In the genomic region with DNA sequence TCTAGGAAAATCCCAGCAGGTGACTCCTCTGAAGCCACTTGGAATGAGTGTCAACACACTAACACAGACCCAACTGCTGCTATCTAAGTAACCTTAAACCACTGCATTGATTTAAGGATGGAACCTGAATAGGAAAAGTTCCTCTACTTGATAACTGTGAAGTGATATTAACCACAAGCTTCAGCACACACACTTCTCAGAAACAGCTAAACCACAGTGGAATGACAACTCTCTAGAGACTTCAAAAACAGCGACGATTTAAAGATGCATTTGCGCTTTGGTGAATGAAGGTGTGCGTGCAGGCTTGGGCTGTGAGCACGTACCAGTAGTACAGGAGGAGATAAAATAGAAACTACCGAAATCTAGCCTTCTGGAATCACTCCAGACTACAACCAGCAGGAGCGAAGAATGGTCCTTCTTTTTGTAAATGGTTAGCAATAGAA, we compare ENCODE assay signal across 8 cellular contexts.
DNase-seq lines count a peak whose midpoint lies in the region; ATAC-seq and TF ChIP-seq lines count a peak whose summit lies in the region.

No MANE protein-coding gene starts in this region.

- ATAC-seq in GM18505 (IDR thresholded peaks at IDR 0.05; ENCODE audit: unreplicated experiment) (no peak), HG03439 (IDR thresholded peaks at IDR 0.05; ENCODE audit: unreplicated experiment) (peak; percentile 41)
- ATAC-seq in stimulated activated naive CD8-positive, alpha-beta T cell treated with anti-CD3 and anti-CD28 coated beads, Interleukin-15, Interleukin-2, amounts not matched to agents 100 U/mL and 50 U/mL, for 24 hours = peak; percentile 61

- H3K9ac ChIP-seq in colonic mucosa (ENCODE audit: low read depth in 2 of 2, low read length in 2 of 2) (peak overlapping the region; percentile 72 to 79), mucosa of rectum (ENCODE audit: low read depth in 1 of 2, low read length in 2 of 2) (peak overlapping the region; percentile 72 to 77)

- TF ChIP-seq POLR2A in GM18505 (IDR thresholded peaks at IDR 0.05; ENCODE audit: borderline replicate concordance, extremely low read depth, insufficient read depth, insufficient read length) = peak; percentile 33

- H3K27ac ChIP-seq in colonic mucosa (peak overlapping the region; percentile 91), mucosa of rectum (ENCODE audit: low read depth in 2 of 2, low read length in 2 of 2) (peak overlapping the region; percentile 74 to 84)

- no peaks in the 10 kb centered on the region for H3K27me3 ChIP-seq in colonic mucosa
- no peaks in the 10 kb centered on the region for H3K27me3 ChIP-seq in mucosa of rectum (ENCODE audit: control insufficient read depth in 2 of 2, insufficient read depth in 2 of 2, low read length in 2 of 2)

- H3K4me3 ChIP-seq in colonic mucosa (peak overlapping the region; percentile 60), mucosa of rectum (ENCODE audit: low read length in 2 of 2) (peak overlapping the region; percentile 78 to 81)

- no peaks in the 10 kb centered on the region for H3K36me3 ChIP-seq in colonic mucosa
- H3K36me3 ChIP-seq in mucosa of rectum (ENCODE audit: control insufficient read depth in 2 of 2, insufficient read depth in 2 of 2, low read length in 2 of 2) = no peaks in the 10 kb centered on the region

- no peaks in the 10 kb centered on the region for H3K9me3 ChIP-seq in colonic mucosa
- no peaks in the 10 kb centered on the region for H3K9me3 ChIP-seq in mucosa of rectum (ENCODE audit: control insufficient read depth in 2 of 2, low read length in 2 of 2)

- intact Hi-C loops in colonic mucosa (cut with DNase I) = no loop called here

- no peaks in the 10 kb centered on the region for H3K4me1 ChIP-seq in colonic mucosa
- H3K4me1 ChIP-seq in mucosa of rectum (ENCODE audit: control insufficient read depth in 2 of 2, insufficient read depth in 2 of 2, low read length in 2 of 2) = peaks cover 0 to 2% of the 10 kb centered on the region in 2 donors

- peak; percentile 35 for DNase-seq in UCSD-AML1 (lab: John Stamatoyannopoulos, UW; ENCODE audit: unreplicated experiment)
- no peak for DNase-seq in colonic mucosa
- peak; percentile 43 for DNase-seq in stimulated activated naive CD8-positive, alpha-beta T cell treated with anti-CD3 and anti-CD28 coated beads, Interleukin-15, Interleukin-2, amounts not matched to agents 100 U/mL and 50 U/mL, for 24 hours
- no peak for DNase-seq in COR-L47 (lab: John Stamatoyannopoulos, UW)
- DNase-seq in DMS153 treated with DMSO at 0.1 percent for 48 hours (lab: John Stamatoyannopoulos, UW; ENCODE audit: unreplicated experiment) = no peak

- TF ChIP-seq CTCF in colonic mucosa (IDR thresholded peaks at IDR 0.05) = no peak

Comparison
In these comparisons a context has a peak if more than half of its experiments do, and no peak if none do; other contexts are left out.
1. DNase-seq: peak in UCSD-AML1 (single experiment) and stimulated activated naive CD8-positive, alpha-beta T cell treated with anti-CD3 and anti-CD28 coated beads, Interleukin-15, Interleukin-2, amounts not matched to agents 100 U/mL and 50 U/mL, for 24 hours (single experiment); none in colonic mucosa (single experiment), COR-L47 (single experiment) and DMS153 treated with DMSO at 0.1 percent for 48 hours (single experiment).